Comparison of ENCODE assay signal across 1 cellular context in the genomic region with DNA sequence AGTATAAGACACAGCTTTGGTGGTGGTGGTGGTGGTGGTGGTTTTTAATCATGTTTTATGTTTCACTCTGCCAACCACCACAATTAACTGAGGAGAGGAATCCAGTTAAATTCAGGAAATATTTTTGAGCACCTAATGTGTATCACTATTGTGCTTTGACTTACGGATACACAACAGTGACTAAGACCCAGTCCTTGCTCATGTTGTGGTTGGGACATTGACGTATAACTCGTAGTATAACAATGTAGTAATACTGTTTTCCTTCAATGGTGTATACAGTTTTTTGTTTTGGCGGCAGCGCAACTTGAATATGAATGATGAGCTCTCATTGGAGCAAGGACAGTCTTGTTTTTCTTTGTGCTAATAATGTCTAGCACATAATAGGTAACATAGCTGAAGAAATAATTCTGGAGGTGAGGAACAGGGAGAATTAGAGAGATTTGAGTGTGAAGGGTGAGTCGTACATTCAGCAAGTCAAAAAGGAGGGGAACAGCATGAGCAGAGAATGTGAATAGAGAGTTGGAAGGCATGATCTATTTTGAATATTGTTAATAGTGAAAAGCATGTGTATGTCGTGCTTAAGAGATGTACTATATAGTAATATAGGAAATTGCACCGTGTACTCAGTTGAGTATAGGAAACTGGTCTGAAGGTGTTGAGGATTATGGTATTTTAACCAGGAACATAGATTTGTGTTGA.
TF ChIP-seq lines count a peak whose summit lies in the region.

No MANE protein-coding gene starts in this region.

TF ChIP-seq in GM23338, 12 proteins besides CTCF, POLR2A, EP300 and RAD21 (continued from another document):
- TF ChIP-seq REST (IDR thresholded peaks at IDR 0.05; ENCODE audit: unreplicated experiment) (no peak), ZNF114 (CRISPR knock-in tag; IDR thresholded peaks at IDR 0.05) (no peak)
- TF ChIP-seq, protein P1, sequence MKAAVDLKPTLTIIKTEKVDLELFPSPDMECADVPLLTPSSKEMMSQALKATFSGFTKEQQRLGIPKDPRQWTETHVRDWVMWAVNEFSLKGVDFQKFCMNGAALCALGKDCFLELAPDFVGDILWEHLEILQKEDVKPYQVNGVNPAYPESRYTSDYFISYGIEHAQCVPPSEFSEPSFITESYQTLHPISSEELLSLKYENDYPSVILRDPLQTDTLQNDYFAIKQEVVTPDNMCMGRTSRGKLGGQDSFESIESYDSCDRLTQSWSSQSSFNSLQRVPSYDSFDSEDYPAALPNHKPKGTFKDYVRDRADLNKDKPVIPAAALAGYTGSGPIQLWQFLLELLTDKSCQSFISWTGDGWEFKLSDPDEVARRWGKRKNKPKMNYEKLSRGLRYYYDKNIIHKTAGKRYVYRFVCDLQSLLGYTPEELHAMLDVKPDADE (IDR thresholded peaks at IDR 0.05), result no peak
TF ChIP-seq in GM23338: peak in this region for 0.
